12 cellular contexts compared by ENCODE assay signal in genomic region chr11:123545726-123546125, GRCh38.
"Had no signal": no experiment of that assay in that cellular context is flagged by ENCODE, and none has a peak within 500 bp of the region (broad histone marks: within the 10 kb centered on the region; RNA-seq: fewer than 3 reads in every experiment).

No MANE protein-coding gene starts in this region.

- ATAC-seq: mucosa of descending colon; natural killer cell treated with Interleukin-12 subunit alpha and Interleukin-12 subunit beta and Interleukin-15 and Interleukin-18, amount 100 ng/mL, for 72 hours had no signal

- H3K9me3 ChIP-seq: mucosa of descending colon had no signal

- H3K4me3 ChIP-seq: mucosa of descending colon had no signal

- H3K27me3 Mint-ChIP-seq: activated B cell treated with CpG ODN at 0.5 μM for 24 hours; activated CD4-positive, alpha-beta T cell treated with anti-CD3 and anti-CD28 coated beads, Interleukin-2, amount 10 ng/mL, durations not matched to agents 7 days and 5 days; activated naive CD4-positive, alpha-beta T cell treated with anti-CD3 and anti-CD28 coated beads, Interleukin-2, amount 10 ng/mL, durations not matched to agents 7 days and 5 days had no signal

- H3K36me3 ChIP-seq: brain microvascular endothelial cell had no signal

- H3K27ac Mint-ChIP-seq: activated B cell treated with CpG ODN at 0.5 μM for 24 hours; activated CD4-positive, alpha-beta T cell treated with anti-CD3 and anti-CD28 coated beads, Interleukin-2, amount 10 ng/mL, durations not matched to agents 7 days and 5 days; activated naive CD4-positive, alpha-beta T cell treated with anti-CD3 and anti-CD28 coated beads, Interleukin-2, amount 10 ng/mL, durations not matched to agents 7 days and 5 days; activated T-helper 2 cell treated with anti-CD3 and anti-CD28 coated beads, Interferon-gamma antibody, Interleukin-2, Interleukin-4, amounts not matched to agents 10 μg/mL and 5 μg/mL and 100 μg/mL, durations not matched to agents 14 hours and 24 hours and 36 hours; natural killer cell treated with Interleukin-12 subunit alpha and Interleukin-12 subunit beta and Interleukin-15 and Interleukin-18, amount 100 ng/mL, for 72 hours had no signal

- H3K27me3 ChIP-seq: brain microvascular endothelial cell had no signal

- H3K27ac ChIP-seq: brain microvascular endothelial cell had no signal

- H3K4me1 Mint-ChIP-seq: activated naive CD4-positive, alpha-beta T cell treated with anti-CD3 and anti-CD28 coated beads, Interleukin-2, amount 10 ng/mL, durations not matched to agents 7 days and 5 days had no signal

- H3K36me3 Mint-ChIP-seq: activated naive CD4-positive, alpha-beta T cell treated with anti-CD3 and anti-CD28 coated beads, Interleukin-2, amount 10 ng/mL, durations not matched to agents 7 days and 5 days; natural killer cell treated with Interleukin-12 subunit alpha and Interleukin-12 subunit beta and Interleukin-15 and Interleukin-18, amount 100 ng/mL, for 72 hours had no signal

- DNase-seq: activated B cell treated with CpG ODN at 0.5 μM for 24 hours; activated CD4-positive, alpha-beta T cell treated with anti-CD3 and anti-CD28 coated beads, Interleukin-2, amount 10 ng/mL, durations not matched to agents 7 days and 5 days; activated naive CD4-positive, alpha-beta T cell treated with anti-CD3 and anti-CD28 coated beads, Interleukin-2, amount 10 ng/mL, durations not matched to agents 7 days and 5 days; effector memory CD4-positive, alpha-beta T cell; mucosa of descending colon; occipital lobe; stimulated activated CD4-positive, alpha-beta T cell treated with anti-CD3 and anti-CD28 coated beads, Interleukin-2, amount 100 ng/mL, for 48 hours; stimulated activated naive CD4-positive, alpha-beta T cell treated with Interleukin-2 at 50 U/mL for 16 hours; trophoblast cell had no signal

- H3K4me3 Mint-ChIP-seq: activated B cell treated with CpG ODN at 0.5 μM for 24 hours; activated CD4-positive, alpha-beta T cell treated with anti-CD3 and anti-CD28 coated beads, Interleukin-2, amount 10 ng/mL, durations not matched to agents 7 days and 5 days; activated naive CD4-positive, alpha-beta T cell treated with anti-CD3 and anti-CD28 coated beads, Interleukin-2, amount 10 ng/mL, durations not matched to agents 7 days and 5 days; natural killer cell treated with Interleukin-12 subunit alpha and Interleukin-12 subunit beta and Interleukin-15 and Interleukin-18, amount 100 ng/mL, for 72 hours had no signal

- H3K9me3 Mint-ChIP-seq: activated B cell treated with CpG ODN at 0.5 μM for 24 hours; activated CD4-positive, alpha-beta T cell treated with anti-CD3 and anti-CD28 coated beads, Interleukin-2, amount 10 ng/mL, durations not matched to agents 7 days and 5 days; activated naive CD4-positive, alpha-beta T cell treated with anti-CD3 and anti-CD28 coated beads, Interleukin-2, amount 10 ng/mL, durations not matched to agents 7 days and 5 days; activated T-helper 2 cell treated with anti-CD3 and anti-CD28 coated beads, Interferon-gamma antibody, Interleukin-2, Interleukin-4, amounts not matched to agents 10 μg/mL and 5 μg/mL and 100 μg/mL, durations not matched to agents 14 hours and 24 hours and 36 hours; natural killer cell treated with Interleukin-12 subunit alpha and Interleukin-12 subunit beta and Interleukin-15 and Interleukin-18, amount 100 ng/mL, for 72 hours had no signal
